25 cellular contexts compared by ENCODE assay signal in genomic region chr11:64156235-64157011, GRCh38. TPM values are rescaled to one million over a fixed set of nuclear protein-coding genes. Genes with fewer than 3 reads are reported as not detected.
A peak's percentile ranks its signal among the peaks of the same experiment; 100 is the strongest.
DNase-seq lines count a peak whose midpoint lies in the region; ATAC-seq and TF ChIP-seq lines count a peak whose summit lies in the region.
"Had no signal": no experiment of that assay in that cellular context is flagged by ENCODE, and none has a peak within 500 bp of the region (broad histone marks: within the 10 kb centered on the region; RNA-seq: fewer than 3 reads in every experiment).

No MANE protein-coding gene starts in this region.

- H3K4me3 ChIP-seq in right atrium auricular region (no peak overlapping the region), cardiac muscle cell (no peak overlapping the region)
- H3K4me3 ChIP-seq: BLaER1, GM23248, mucosa of descending colon, neural progenitor cell, stomach had no signal

- H3K27ac ChIP-seq in right atrium auricular region = no peak overlapping the region
- peak overlapping the region; percentile 23 for H3K27ac ChIP-seq in cardiac muscle cell
- H3K27ac ChIP-seq: BLaER1, GM23248, neural progenitor cell, stomach had no signal

- H3K4me1 ChIP-seq in right atrium auricular region (peaks cover 0 to 6% of the 10 kb centered on the region in 2 donors), cardiac muscle cell (ENCODE audit: low read depth) (peaks cover 10% of the 10 kb centered on the region)
- H3K4me1 ChIP-seq: Caco-2, neural progenitor cell had no signal

- H3K27me3 ChIP-seq in right atrium auricular region (no peaks in the 10 kb centered on the region), cardiac muscle cell (no peaks in the 10 kb centered on the region)
- H3K27me3 ChIP-seq: BLaER1, neural progenitor cell, stomach had no signal

- peak; percentile 78 for ATAC-seq in Right ventricle myocardium superior (ENCODE audit: poor library complexity)
- no peak for ATAC-seq in HG02642 (IDR thresholded peaks at IDR 0.05; ENCODE audit: poor library complexity, unreplicated experiment)
- no peak for ATAC-seq in HG03342 (IDR thresholded peaks at IDR 0.05; ENCODE audit: unreplicated experiment)
- ATAC-seq: activated CD8-positive, alpha-beta T cell treated with anti-CD3 and anti-CD28 coated beads for 36 hours; mucosa of descending colon had no signal

- DNase-seq in Right ventricle myocardium superior = peak; percentile 78
- DNase-seq in right atrium auricular region (ENCODE audit: low spot score) = no peak
- no peak for DNase-seq in cardiac muscle cell (ENCODE audit: low read depth in 1 of 2, low spot score in 1 of 2)
- DNase-seq in nucleus accumbens (lab: John Stamatoyannopoulos, UW) = peak in 32 of 56 donors; percentile 17 to 77 (median 37)
- DNase-seq in COR-L47 (lab: John Stamatoyannopoulos, UW) = no peak
- DNase-seq in NCI-H526 (lab: John Stamatoyannopoulos, UW) = no peak
- DNase-seq: activated CD8-positive, alpha-beta T cell treated with anti-CD3 and anti-CD28 coated beads for 36 hours; activated naive CD4-positive, alpha-beta T cell treated with Interleukin-2 at 50 U/mL for 16 hours; activated T-cell treated with anti-CD3 and anti-CD28 coated beads, Interleukin-2, amount 50 U/mL, for 24 hours; Caco-2; dermis blood vessel endothelial cell; EL; GM23248; immature natural killer cell; mucosa of descending colon; NCI-H1092 treated with DMSO at 0.1 percent for 48 hours; NCI-H2107; NCI-H510A treated with DMSO at 0.1 percent for 48 hours; stomach; T1000 had no signal

- H3K9me3 ChIP-seq in right atrium auricular region = no peaks in the 10 kb centered on the region
- no peaks in the 10 kb centered on the region for H3K9me3 ChIP-seq in cardiac muscle cell (ENCODE audit: low read depth)
- H3K9me3 ChIP-seq: BLaER1, Caco-2, mucosa of descending colon, stomach had no signal

- TF ChIP-seq CTCF in right atrium auricular region (IDR thresholded peaks at IDR 0.05) (no peak), cardiac muscle cell (IDR thresholded peaks at IDR 0.05; ENCODE audit: low read depth, low read length) (no peak)

- intact Hi-C loops in Right ventricle myocardium superior (cut with DNase I) = loop anchor here (10.0 kb wide), 1 partner anchor 312 kb away; no protein-coding TSS in a partner anchor

- H3K36me3 ChIP-seq in right atrium auricular region (no peaks in the 10 kb centered on the region), cardiac muscle cell (no peaks in the 10 kb centered on the region)
- H3K36me3 ChIP-seq: neural progenitor cell, stomach had no signal

RNA-seq across cellular contexts. Expression of gene MACROD1, which starts 9.5 kb away (rescaled TPM):
- total RNA-seq in Right ventricle myocardium superior (124 TPM), right atrium auricular region (10 to 100 TPM; 50.7 to 59.0 TPM), cardiac muscle cell (116 and 156 TPM in 2 replicates)
- polyA plus RNA-seq in cardiac muscle cell = 134 and 198 TPM in 2 replicates

RNA-seq across cellular contexts. Expression of gene STIP1, which starts 29.5 kb away (rescaled TPM):
- total RNA-seq in Right ventricle myocardium superior (116 TPM), right atrium auricular region (100 to 1,000 TPM in 1 of 2 donors, 10 to 100 TPM in 1; 88.9 to 114 TPM), cardiac muscle cell (231 and 244 TPM in 2 replicates)
- 229 and 240 TPM in 2 replicates for polyA plus RNA-seq in cardiac muscle cell

RNA-seq across cellular contexts. Expression of gene FERMT3, which starts 50.1 kb away (rescaled TPM):
- 6.0 TPM for total RNA-seq in Right ventricle myocardium superior
- total RNA-seq in right atrium auricular region = 10 to 100 TPM in 1 of 2 donors, 1 to 10 TPM in 1; 6.3 to 19.4 TPM
- 0.11 and 1.8 TPM in 2 replicates for total RNA-seq in cardiac muscle cell
- polyA plus RNA-seq in cardiac muscle cell = 1.1 and 2.1 TPM in 2 replicates
- total RNA-seq: renal cortical epithelial cell had no signal

Comparison
In these comparisons a context has a peak if more than half of its experiments do, and no peak if none do; other contexts are left out.
1. DNase-seq: peak in Right ventricle myocardium superior (single experiment) and nucleus accumbens (32 of 56); none in right atrium auricular region (single experiment), cardiac muscle cell (0 of 2), COR-L47 (single experiment) and NCI-H526 (0 of 2).